26 cellular contexts compared by ENCODE assay signal in the genomic region with DNA sequence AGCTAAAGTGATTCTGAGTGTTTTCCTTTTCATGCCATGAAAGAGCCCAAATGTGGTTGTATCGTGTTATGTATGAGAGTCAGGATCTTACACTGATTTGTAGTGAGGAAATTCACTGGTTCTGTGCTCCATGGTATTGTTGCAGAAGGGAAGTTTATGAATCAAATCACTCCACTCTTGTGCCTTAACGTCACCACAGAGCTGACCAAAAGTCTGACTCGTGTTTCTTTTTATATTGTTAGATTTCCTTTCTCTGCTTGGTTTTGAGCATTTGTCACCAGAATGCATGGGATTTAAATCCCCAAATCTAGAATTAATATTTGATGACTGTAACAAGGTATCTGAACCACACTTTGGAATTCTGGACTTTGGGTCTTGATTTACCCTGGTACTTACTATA.
"Had no signal": no experiment of that assay in that cellular context is flagged by ENCODE, and none has a peak within 500 bp of the region (broad histone marks: within the 10 kb centered on the region; RNA-seq: fewer than 3 reads in every experiment).

No MANE protein-coding gene starts in this region.

- H3K27ac Mint-ChIP-seq: activated CD4-positive, alpha-beta T cell treated with anti-CD3 and anti-CD28 coated beads for 36 hours; activated naive CD8-positive, alpha-beta T cell; activated T-cell treated with anti-CD3 and anti-CD28 coated beads, Interleukin-2, amount 50 U/mL, for 72 hours; effector memory CD8-positive, alpha-beta T cell had no signal

- DNase-seq: activated CD4-positive, alpha-beta T cell treated with anti-CD3 and anti-CD28 coated beads for 36 hours; activated CD4-positive, CD25-positive, alpha-beta regulatory T cell; activated effector memory CD4-positive, alpha-beta T cell treated with Interleukin-2 at 50 U/mL for 16 hours; activated naive CD4-positive, alpha-beta T cell treated with Interleukin-2 at 50 U/mL for 16 hours; activated T-cell treated with anti-CD3 and anti-CD28 coated beads for 4 hours; activated T-cell treated with anti-CD3 and anti-CD28 coated beads, Interleukin-2, amount 50 U/mL, for 72 hours; anterior cingulate cortex; colonic mucosa; effector memory CD8-positive, alpha-beta T cell; erythroblast; head of caudate nucleus; hippocampal formation; left cardiac atrium; left ventricle myocardium superior; naive B cell; psoas muscle; spleen; stimulated activated CD4-positive, alpha-beta T cell treated with anti-CD3 and anti-CD28 coated beads, Interleukin-2, amount 100 ng/mL, for 48 hours; stimulated activated naive CD4-positive, alpha-beta T cell treated with Interleukin-2 at 50 U/mL for 16 hours; testis; transverse colon had no signal

- H3K4me1 Mint-ChIP-seq: activated CD4-positive, alpha-beta T cell treated with anti-CD3 and anti-CD28 coated beads for 36 hours had no signal

- H3K9me3 Mint-ChIP-seq: activated T-cell treated with anti-CD3 and anti-CD28 coated beads, Interleukin-2, amount 50 U/mL, for 72 hours; effector memory CD8-positive, alpha-beta T cell; naive B cell had no signal

- ATAC-seq: activated CD4-positive, alpha-beta T cell treated with anti-CD3 and anti-CD28 coated beads for 36 hours; activated T-cell treated with anti-CD3 and anti-CD28 coated beads, Interleukin-2, amount 50 U/mL, for 72 hours; effector memory CD8-positive, alpha-beta T cell; gastroesophageal sphincter; left cardiac atrium; left ventricle myocardium superior; psoas muscle had no signal

- H3K79me2 ChIP-seq: parathyroid adenoma had no signal

- H3K27me3 ChIP-seq: colonic mucosa, gastroesophageal sphincter, right atrium auricular region, spleen, testis, transverse colon had no signal

- H2AFZ ChIP-seq: parathyroid adenoma had no signal

- H3K36me3 ChIP-seq: colonic mucosa, gastroesophageal sphincter, right atrium auricular region, spleen, transverse colon had no signal

- H3K27ac ChIP-seq: colonic mucosa, gastroesophageal sphincter, parathyroid adenoma, psoas muscle, right atrium auricular region, spleen, testis, transverse colon had no signal

- H3K4me3 Mint-ChIP-seq: activated CD4-positive, alpha-beta T cell treated with anti-CD3 and anti-CD28 coated beads for 36 hours; activated naive CD8-positive, alpha-beta T cell; activated T-cell treated with anti-CD3 and anti-CD28 coated beads, Interleukin-2, amount 50 U/mL, for 72 hours; effector memory CD8-positive, alpha-beta T cell; naive B cell had no signal

- H3K9me3 ChIP-seq: colonic mucosa, gastroesophageal sphincter, psoas muscle, right atrium auricular region, spleen, testis, transverse colon had no signal

- H3K4me1 ChIP-seq: colonic mucosa, gastroesophageal sphincter, parathyroid adenoma, psoas muscle, right atrium auricular region, testis, transverse colon had no signal

- H3K9ac ChIP-seq: parathyroid adenoma had no signal

- H3K36me3 Mint-ChIP-seq: activated naive CD8-positive, alpha-beta T cell; naive B cell had no signal

- H3K4me3 ChIP-seq: colonic mucosa, gastroesophageal sphincter, psoas muscle, right atrium auricular region, spleen, testis, transverse colon had no signal

- FAIRE-seq: keratinocyte had no signal
